Comparison of ENCODE assay signal across 20 cellular contexts in genomic region chr22:28498044-28498443, GRCh38.
DNase-seq lines count a peak whose midpoint lies in the region; TF ChIP-seq lines count a peak whose summit lies in the region.
"Had no signal": no experiment of that assay in that cellular context is flagged by ENCODE, and none has a peak within 500 bp of the region (broad histone marks: within the 10 kb centered on the region; RNA-seq: fewer than 3 reads in every experiment).

No MANE protein-coding gene starts in this region.

- H3K9me3 Mint-ChIP-seq in endothelial cell (ENCODE audit: unreplicated experiment) = no peaks in the 10 kb centered on the region
- H3K9me3 Mint-ChIP-seq: CD4-positive, alpha-beta memory T cell; CD4-positive, CD25-positive, alpha-beta regulatory T cell; CD8-positive, alpha-beta memory T cell had no signal

- peaks cover 5% of the 10 kb centered on the region for H3K4me1 Mint-ChIP-seq in endothelial cell (ENCODE audit: unreplicated experiment)
- H3K4me1 Mint-ChIP-seq: CD14-positive monocyte; CD4-positive, alpha-beta memory T cell; CD4-positive, CD25-positive, alpha-beta regulatory T cell; CD8-positive, alpha-beta memory T cell had no signal

- no peak overlapping the region for H3K4me3 ChIP-seq in Jurkat, Clone E6-1 (ENCODE audit: low read length)
- H3K4me3 ChIP-seq in HAP-1 = no peak overlapping the region
- H3K4me3 ChIP-seq: BLaER1 had no signal

- no peaks in the 10 kb centered on the region for H3K4me1 ChIP-seq in HAP-1
- H3K4me1 ChIP-seq: BLaER1 had no signal

- no peaks in the 10 kb centered on the region for H3K27me3 Mint-ChIP-seq in endothelial cell (ENCODE audit: unreplicated experiment)

- no peak for TF ChIP-seq CTCF in endothelial cell (IDR thresholded peaks at IDR 0.05; ENCODE audit: unreplicated experiment)

- H3K27me3 ChIP-seq in HAP-1 (ENCODE audit: low read depth) = no peaks in the 10 kb centered on the region
- H3K27me3 ChIP-seq: BE2C, BLaER1 had no signal

- H3K4me3 Mint-ChIP-seq in endothelial cell (ENCODE audit: unreplicated experiment) = no peak overlapping the region
- H3K4me3 Mint-ChIP-seq: CD14-positive monocyte; CD4-positive, alpha-beta memory T cell; CD4-positive, CD25-positive, alpha-beta regulatory T cell; CD8-positive, alpha-beta memory T cell had no signal

- no peaks in the 10 kb centered on the region for H3K36me3 Mint-ChIP-seq in endothelial cell (ENCODE audit: low read depth, unreplicated experiment)
- H3K36me3 Mint-ChIP-seq: CD14-positive monocyte; CD4-positive, alpha-beta memory T cell; CD4-positive, CD25-positive, alpha-beta regulatory T cell; CD8-positive, alpha-beta memory T cell had no signal

- no peaks in the 10 kb centered on the region for H3K9me3 ChIP-seq in HAP-1
- H3K9me3 ChIP-seq: BE2C, BLaER1 had no signal

- peak overlapping the region; percentile 62 for H3K27ac Mint-ChIP-seq in endothelial cell (ENCODE audit: unreplicated experiment)
- H3K27ac Mint-ChIP-seq: CD14-positive monocyte; CD4-positive, alpha-beta memory T cell; CD4-positive, CD25-positive, alpha-beta regulatory T cell; CD8-positive, alpha-beta memory T cell had no signal

- H3K36me3 ChIP-seq in HAP-1 (replicated peaks) = no peaks in the 10 kb centered on the region
- H3K36me3 ChIP-seq: BE2C, BLaER1 had no signal

- in situ Hi-C loops in HAP-1 (cut with MboI; ENCODE audit: low sequenced_read_pairs) = no loop called here

- peak; percentile 65 for DNase-seq in Jurkat, Clone E6-1 (ENCODE audit: low read depth, low spot score)
- DNase-seq in endothelial cell (ENCODE audit: low spot score) = no peak
- no peak for DNase-seq in SKM-1 (lab: John Stamatoyannopoulos, UW; ENCODE audit: unreplicated experiment)
- no peak for DNase-seq in globus pallidus (ENCODE audit: low spot score)
- no peak for DNase-seq in HAP-1 (ENCODE audit: low spot score in 2 of 2)
- DNase-seq: 8988T; ACHN; BE2C; C1 segment of cervical spinal cord; CD4-positive, alpha-beta memory T cell; CD4-positive, CD25-positive, alpha-beta regulatory T cell; CD8-positive, alpha-beta memory T cell; COR-L47; DMS 273 treated with DMSO at 0.1 percent for 48 hours; DMS153; DMS53; DMS79; GF-D8 had no signal
